Comparison of ENCODE assay signal across 8 cellular contexts in the genomic region with DNA sequence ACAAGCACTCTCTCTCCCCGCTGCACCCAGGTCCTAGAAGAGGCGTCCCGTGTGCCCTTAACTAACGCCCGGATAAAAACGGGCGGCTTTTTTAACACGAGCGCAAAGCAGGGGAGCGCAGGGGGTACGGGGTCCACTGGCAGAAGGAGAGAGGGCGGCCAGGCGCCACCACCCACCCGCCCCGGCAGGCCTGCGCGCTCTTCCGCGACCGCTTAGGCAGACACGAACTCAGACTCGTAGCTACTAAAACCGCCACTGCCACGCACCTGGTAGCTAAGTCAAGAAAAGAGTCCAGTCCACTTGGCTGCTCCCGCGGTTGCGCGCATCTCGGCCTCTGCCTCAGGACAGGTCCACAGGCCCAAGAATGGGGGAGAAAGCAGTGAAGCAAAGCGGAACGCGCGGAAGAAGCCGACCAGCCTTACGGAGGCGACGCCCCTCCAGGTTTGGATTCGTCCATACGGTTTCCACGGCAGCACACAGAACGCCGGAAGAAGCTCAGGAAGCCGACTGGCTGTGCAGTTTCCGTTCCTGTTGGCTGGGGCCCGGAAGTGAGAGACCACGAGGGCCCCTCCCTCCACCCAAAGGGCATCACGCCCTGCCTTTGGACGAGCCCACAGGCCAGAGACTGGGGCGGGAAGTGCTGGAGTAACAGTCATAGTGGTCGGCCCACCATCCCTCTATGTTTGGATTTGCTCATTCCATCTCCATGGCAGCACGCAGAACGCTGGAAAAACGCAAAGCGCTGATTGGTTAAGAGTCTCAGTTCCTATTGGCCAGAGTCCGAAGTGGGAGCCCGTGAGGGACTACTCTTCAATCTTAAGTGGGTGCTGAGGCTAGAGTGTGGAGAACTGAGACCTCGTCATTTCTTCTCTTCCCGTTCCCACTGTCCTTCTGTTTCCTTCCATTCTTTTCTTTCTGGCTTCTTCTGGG. TPM values are rescaled to one million over a fixed set of nuclear protein-coding genes. Genes with fewer than 3 reads are reported as not detected.
DNase-seq lines count a peak whose midpoint lies in the region; ATAC-seq, FAIRE-seq and TF ChIP-seq lines count a peak whose summit lies in the region.

A gene (minus strand): TSS at position 354 of the 930 bp plus-strand sequence. CDS start 7,344 bp downstream, outside the sequence.

- peak within 1 kb of the TSS; percentile 67; the same call in 1 of the 2 replicates for H2BK5ac ChIP-seq in H1 (ENCODE audit: low read depth, low read length)
- H2BK5ac ChIP-seq in mesenchymal stem cell (ENCODE audit: low read depth, low read length, poor library complexity, severe bottlenecking): no peak within 1 kb of the TSS

- H3K4ac ChIP-seq in H1 (replicated peaks; ENCODE audit: insufficient read length, low read depth, low read length) (no peak within 1 kb of the TSS), mesenchymal stem cell (ENCODE audit: low read depth in 1 of 2, low read length in 2 of 2) (peak within 1 kb of the TSS in 1 of 2 experiments; percentile 37)

- H3K4me1 ChIP-seq in H1 (replicated peaks in 1 of 4; ENCODE audit: control insufficient read depth in 3 of 4, insufficient read depth in 4 of 4, low read length in 3 of 4) (peaks cover 0 to 4% (median 0%) of the 10 kb centered on the region in 4 experiments; a peak in 2 of 7 replicates), mesenchymal stem cell (ENCODE audit: control insufficient read depth, insufficient read depth, low read depth, low read length) (peaks cover 3% of the 10 kb centered on the region)

- peak; percentile 91 for DNase-seq in COLO668 (lab: John Stamatoyannopoulos, UW; ENCODE audit: unreplicated experiment)
- DNase-seq in HT1080 (ENCODE audit: low read depth): peak; percentile 100
- peak; percentile 100 for DNase-seq in NOMO-1 treated with DMSO at 0.1 percent for 48 hours (lab: John Stamatoyannopoulos, UW; ENCODE audit: unreplicated experiment)
- DNase-seq in activated CD8-positive, alpha-beta memory T cell treated with anti-CD3 and anti-CD28 coated beads for 48 hours (ENCODE audit: low read depth in 2 of 3, low spot score in 2 of 3): peak; percentile 72 to 86 (median 75)
- peak; percentile 90 to 97 for DNase-seq in H1 (ENCODE audit: low read depth in 1 of 2, low spot score in 2 of 2)
- DNase-seq in mesenchymal stem cell: peak; percentile 100
- DNase-seq in stimulated activated CD8-positive, alpha-beta memory T cell treated with anti-CD3 and anti-CD28 coated beads, Interleukin-12 subunit alpha, Interleukin-12 subunit beta, amount 100 ng/mL, for 4 hours (ENCODE audit: low read depth): peak; percentile 90

- ATAC-seq in GM21360 (IDR thresholded peaks at IDR 0.05; ENCODE audit: unreplicated experiment): peak; percentile 90

- no peak for TF ChIP-seq CTCF in H1 (IDR thresholded peaks at IDR 0.05; ENCODE audit: control extremely low read depth in 1 of 3, insufficient read depth in 1 of 3, low read depth in 1 of 3, low read length in 3 of 3)

- peaks cover 0 to 22% of the 10 kb centered on the region in 2 experiments; a peak in 2 of 4 replicates for H3K79me2 ChIP-seq in H1 (ENCODE audit: control insufficient read depth in 1 of 2, insufficient read depth in 2 of 2, low read length in 2 of 2)

- H3K4me3 ChIP-seq in H1 (ENCODE audit: extremely low read depth in 1 of 4, insufficient read depth in 2 of 4, low read depth in 3 of 4, low read length in 4 of 4) (peak within 1 kb of the TSS; percentile 74 to 97 (median 78)), mesenchymal stem cell (ENCODE audit: insufficient read depth in 1 of 2, low read depth in 1 of 2, low read length in 2 of 2) (peak within 1 kb of the TSS; percentile 85 to 98)

- H2BK12ac ChIP-seq in H1 (ENCODE audit: low read depth, low read length) (no peak within 1 kb of the TSS), mesenchymal stem cell (ENCODE audit: low read length in 2 of 2) (no peak within 1 kb of the TSS)

- H4K91ac ChIP-seq in H1 (replicated peaks; ENCODE audit: insufficient read length, low read length) (no peak within 1 kb of the TSS), mesenchymal stem cell (ENCODE audit: low read length) (no peak within 1 kb of the TSS)

- no peak within 1 kb of the TSS for H2BK20ac ChIP-seq in H1 (ENCODE audit: low read length)

- H3K27me3 ChIP-seq in H1 (replicated peaks in 1 of 4; ENCODE audit: control insufficient read depth in 3 of 4, extremely low read depth in 1 of 4, insufficient read depth in 3 of 4, low read length in 3 of 4) (no peaks in the 10 kb centered on the region), mesenchymal stem cell (ENCODE audit: control insufficient read depth in 1 of 2, insufficient read depth in 1 of 2, low read length in 2 of 2) (no peaks in the 10 kb centered on the region)

- CTCF ChIA-PET in H1 (lab: Charles Lee; ENCODE audit: partially characterized antibody): interaction anchor here (0.9 to 2.5 kb wide), 2 partner anchors 36 to 137 kb away, joined by 4 to 10 read pairs; no protein-coding TSS in a partner anchor

- peak within 1 kb of the TSS; percentile 71 to 77 (median 74) for H3K9ac ChIP-seq in H1 (replicated peaks in 1 of 4; ENCODE audit: extremely low read depth in 1 of 4, low read depth in 3 of 4, low read length in 3 of 4)
- peak within 1 kb of the TSS; percentile 99 for H3K9ac ChIP-seq in mesenchymal stem cell (ENCODE audit: low read length)

- no peak within 1 kb of the TSS for H4K5ac ChIP-seq in H1 (ENCODE audit: insufficient read length, low read depth, low read length)

- FAIRE-seq in H1 (lab: Jason Lieb, UNC): peak; percentile 74

- H3K14ac ChIP-seq in H1 (ENCODE audit: insufficient read length): no peak within 1 kb of the TSS
- H3K14ac ChIP-seq in mesenchymal stem cell (ENCODE audit: low read length in 2 of 2): peak within 1 kb of the TSS in 1 of 2 experiments; percentile 21

- H3K27ac ChIP-seq in H1 (ENCODE audit: low read depth, low read length) (0 out of 2 replicates have a peak within 1 kb of the TSS, but pooled peaks have one; percentile 25), mesenchymal stem cell (ENCODE audit: low read length, poor library complexity, severe bottlenecking) (peak within 1 kb of the TSS; percentile 59)

- peak within 1 kb of the TSS; percentile 74; the same call in 1 of the 2 replicates for H4K8ac ChIP-seq in H1 (ENCODE audit: extremely low read depth, insufficient read depth, low read length)
- peak within 1 kb of the TSS; percentile 87 for H4K8ac ChIP-seq in mesenchymal stem cell (ENCODE audit: low read length)

- no peaks in the 10 kb centered on the region; the same call in 1 of the 2 replicates for H3K79me1 ChIP-seq in H1 (ENCODE audit: low read depth, low read length)
- H3K79me1 ChIP-seq in mesenchymal stem cell (replicated peaks; ENCODE audit: low read length, poor library complexity, severe bottlenecking): peaks cover 16% of the 10 kb centered on the region

- no peak within 1 kb of the TSS for H3K23ac ChIP-seq in H1 (ENCODE audit: insufficient read length)
- peak within 1 kb of the TSS in 1 of 2 experiments; percentile 27 for H3K23ac ChIP-seq in mesenchymal stem cell (ENCODE audit: low read length in 2 of 2)

- no peak within 1 kb of the TSS for H2BK15ac ChIP-seq in H1 (ENCODE audit: low read length)
- no peak within 1 kb of the TSS for H2BK15ac ChIP-seq in mesenchymal stem cell (ENCODE audit: low read depth, poor library complexity, severe bottlenecking)

- no peaks in the 10 kb centered on the region for H4K20me1 ChIP-seq in H1 (replicated peaks in 1 of 2; ENCODE audit: control insufficient read depth in 1 of 2, insufficient read depth in 2 of 2, low read length in 2 of 2)

- H3K18ac ChIP-seq in H1 (ENCODE audit: extremely low read depth, low read length) (0 out of 2 replicates have a peak within 1 kb of the TSS, but pooled peaks have one; percentile 15), mesenchymal stem cell (ENCODE audit: low read depth in 1 of 2, low read length in 2 of 2) (peak within 1 kb of the TSS; percentile 46 to 63)

- TF ChIP-seq POLR2A in H1 (IDR thresholded peaks at IDR 0.05; ENCODE audit: control extremely low read depth in 1 of 2, low read depth in 2 of 2, low read length in 2 of 2): no peak; a peak in 2 of 3 replicates

- H3K23me2 ChIP-seq in H1 (ENCODE audit: low read depth, low read length): peaks cover 3% of the 10 kb centered on the region; the same call in 1 of the 2 replicates

- peak in 1 of 2 experiments; percentile 100; a peak in 2 of 3 replicates for TF ChIP-seq EP300 in H1 (IDR thresholded peaks at IDR 0.05; ENCODE audit: borderline replicate concordance in 1 of 2, low read depth in 2 of 2, low read length in 2 of 2)

- H2BK120ac ChIP-seq in H1 (replicated peaks; ENCODE audit: low read depth, low read length): no peak within 1 kb of the TSS
- H2BK120ac ChIP-seq in mesenchymal stem cell (ENCODE audit: low read depth, low read length): no peak within 1 kb of the TSS

- POLR2A ChIA-PET in H1 (lab: Charles Lee; ENCODE audit: partially characterized antibody): interaction anchor here (0.8 kb wide), 2 partner anchors 15 to 92 kb away, joined by 3 read pairs; no protein-coding TSS in a partner anchor

- TF ChIP-seq RAD21 in H1 (IDR thresholded peaks at IDR 0.05 in 1 of 2, conservative IDR thresholded peaks at IDR 0.05 in 1 of 2; ENCODE audit: low read depth in 2 of 2, low read length in 2 of 2): no peak

- H3K9me3 ChIP-seq in H1 (ENCODE audit: insufficient read depth in 2 of 2, low read depth in 1 of 2, low read length in 1 of 2) (no peaks in the 10 kb centered on the region), mesenchymal stem cell (ENCODE audit: control insufficient read depth, low read length) (no peaks in the 10 kb centered on the region)

- WGBS in H1 (ENCODE audit: extremely low coverage in 1 of 2, insufficient coverage in 1 of 2, insufficient read length in 1 of 2, insufficient replicate concordance in 2 of 2, low coverage in 1 of 2, low lambda C conversion rate in 2 of 2, missing lambda C conversion rate in 1 of 2), 2 experiments: 3% methylated on average over 53 of the region's 58 CpGs; no CpG with 5 or more reads in 1 of the 2 experiments
- under 1% methylated on average over 57 of the region's 58 CpGs for WGBS in mesenchymal stem cell

- H3K56ac ChIP-seq in H1 (replicated peaks; ENCODE audit: insufficient read length, low read depth, low read length): no peak within 1 kb of the TSS

- H2AK5ac ChIP-seq in H1 (ENCODE audit: low read depth, low read length) (no peak within 1 kb of the TSS), mesenchymal stem cell (ENCODE audit: low read length, severe bottlenecking) (no peak within 1 kb of the TSS)

- peak within 1 kb of the TSS; percentile 68 to 80 for H3K4me2 ChIP-seq in H1 (ENCODE audit: insufficient read depth in 1 of 2, low read depth in 2 of 2, low read length in 2 of 2)
- peak within 1 kb of the TSS; percentile 72 for H3K4me2 ChIP-seq in mesenchymal stem cell (ENCODE audit: low read length, poor library complexity, severe bottlenecking)

- H3K36me3 ChIP-seq in H1 (ENCODE audit: control insufficient read depth in 2 of 4, insufficient read depth in 4 of 4, low read length in 3 of 4) (no peaks in the 10 kb centered on the region), mesenchymal stem cell (ENCODE audit: control insufficient read depth in 1 of 2, insufficient read depth in 2 of 2, low read depth in 1 of 2, low read length in 2 of 2) (no peaks in the 10 kb centered on the region)

- H2AFZ ChIP-seq in H1 (ENCODE audit: low read length) (peak within 1 kb of the TSS; percentile 96), mesenchymal stem cell (ENCODE audit: low read depth, low read length) (peak within 1 kb of the TSS; percentile 85)

RNA-seq across cellular contexts. Expression of the gene that starts here (rescaled TPM):
- total RNA-seq in HT1080 (2014; rRNA removed; shearing (Covaris generic)): 4.8 and 6.2 TPM in 2 replicates
- 3.7 and 4.2 TPM in 2 replicates for polyA plus RNA-seq in HT1080 (2015; cell fraction: cytosol; rRNA removed)
- polyA plus RNA-seq in HT1080 (2015; cell fraction: nucleus; rRNA removed): 6.7 and 12.9 TPM in 2 replicates
- 8.8 and 10.8 TPM in 2 replicates for total RNA-seq in H1 (2021; fragmentation: NEBNext Ultra II Directional; extraction: Animal tissue kit (Norgen Biotek cat#: 25700))
- 2.2 and 3.0 TPM in 2 replicates for polyA plus RNA-seq in H1 (2011; rRNA removed)
- polyA plus RNA-seq in H1 (2011; cell fraction: cytosol; rRNA removed): 4.0 TPM
- polyA plus RNA-seq in H1 (2011; cell fraction: nucleus; rRNA removed): 5.9 TPM
- 3.1 to 3.9 TPM (median 3.3 TPM) in 4 replicates for polyA plus RNA-seq in H1 (2012, experiment 1 of 2)
- 0.93 TPM for polyA plus RNA-seq in H1 (2012, experiment 2 of 2)
- 2.9 TPM for polyA plus RNA-seq in H1 (2013, experiment 1 of 2)
- 2.5 TPM for polyA plus RNA-seq in H1 (2013, experiment 2 of 2)
- 22.2 and 29.3 TPM in 2 replicates for polyA minus RNA-seq in H1 (2011; rRNA and poly(A)+ RNA removed)
- 12.5 TPM for polyA minus RNA-seq in H1 (2011; cell fraction: cytosol; rRNA and poly(A)+ RNA removed)
- 75.6 TPM for polyA minus RNA-seq in H1 (2011; cell fraction: nucleus; rRNA and poly(A)+ RNA removed)
- 1.8 TPM for polyA plus RNA-seq in mesenchymal stem cell (2013, experiment 1 of 2)
- 2.2 TPM for polyA plus RNA-seq in mesenchymal stem cell (2013, experiment 2 of 2)

Comparison
In these comparisons a context has a peak if more than half of its experiments do, and no peak if none do; other contexts are left out.
1. Peak in every context shown above with its lines: DNase-seq, ATAC-seq, H3K4me3 ChIP-seq and H3K27ac ChIP-seq.